18 cellular contexts compared by ENCODE assay signal in genomic region chr5:106601605-106602004, GRCh38.
DNase-seq lines count a peak whose midpoint lies in the region; ATAC-seq, FAIRE-seq and TF ChIP-seq lines count a peak whose summit lies in the region.
"Had no signal": no experiment of that assay in that cellular context is flagged by ENCODE, and none has a peak within 500 bp of the region (broad histone marks: within the 10 kb centered on the region; RNA-seq: fewer than 3 reads in every experiment).

No MANE protein-coding gene starts in this region.

- FAIRE-seq in bronchial epithelial cell (lab: Jason Lieb, UNC) (no peak), D721Med (lab: Jason Lieb, UNC) (no peak)

- H3K27me3 ChIP-seq in GM06990 (replicated peaks; ENCODE audit: control insufficient read depth, insufficient read depth, low read length), result no peaks in the 10 kb centered on the region
- H3K27me3 ChIP-seq in bronchial epithelial cell (ENCODE audit: control insufficient read depth, insufficient read depth, low read length), result no peaks in the 10 kb centered on the region
- H3K27me3 ChIP-seq: ascending aorta, gastrocnemius medialis had no signal

- ATAC-seq in GM19324 (IDR thresholded peaks at IDR 0.05; ENCODE audit: low FRiP score, unreplicated experiment), result peak; percentile 83
- ATAC-seq in HG03432 (IDR thresholded peaks at IDR 0.05; ENCODE audit: unreplicated experiment), result peak; percentile 93
- ATAC-seq: gastrocnemius medialis; right cardiac atrium; stimulated activated naive CD8-positive, alpha-beta T cell treated with anti-CD3 and anti-CD28 coated beads, Interleukin-15, amount 100 ng/mL, for 72 hours had no signal

- H3K36me3 ChIP-seq in GM06990 (ENCODE audit: control insufficient read depth, insufficient read depth, low read length), result no peaks in the 10 kb centered on the region
- H3K36me3 ChIP-seq in bronchial epithelial cell (ENCODE audit: control insufficient read depth, insufficient read depth, low read length), result no peaks in the 10 kb centered on the region
- H3K36me3 ChIP-seq: ascending aorta, gastrocnemius medialis had no signal

- peak; percentile 33 for DNase-seq in GM06990 (ENCODE audit: extremely low read depth, insufficient read length)
- DNase-seq in bronchial epithelial cell (ENCODE audit: low read depth), result peak; percentile 56
- no peak for DNase-seq in NCI-H526 (lab: John Stamatoyannopoulos, UW)
- no peak for DNase-seq in D721Med (ENCODE audit: insufficient read length, low spot score)
- no peak for DNase-seq in NCI-H524 treated with DMSO at 0.1 percent for 48 hours (lab: John Stamatoyannopoulos, UW)
- DNase-seq in SHP77 treated with DMSO at 0.1 percent for 48 hours (lab: John Stamatoyannopoulos, UW), result no peak
- DNase-seq: activated CD4-positive, alpha-beta T cell treated with anti-CD3 and anti-CD28 coated beads, Interleukin-2, amount 50 U/mL, for 1 hour; Calu3; gastrocnemius medialis; HFFc6; naive B cell; NCI-H2171; stimulated activated naive CD8-positive, alpha-beta T cell treated with anti-CD3 and anti-CD28 coated beads, Interleukin-15, amount 100 ng/mL, for 72 hours; T-helper 2 cell had no signal

- TF ChIP-seq CTCF in GM06990 (IDR thresholded peaks at IDR 0.05; ENCODE audit: insufficient read depth, low read length, poor library complexity, severe bottlenecking) (no peak), bronchial epithelial cell (IDR thresholded peaks at IDR 0.05; ENCODE audit: insufficient read depth, low read length, severe bottlenecking) (no peak), D721Med (IDR thresholded peaks at IDR 0.05; ENCODE audit: insufficient read depth, missing control alignments) (no peak)

- H3K4me3 ChIP-seq in GM06990 (replicated peaks; ENCODE audit: low read depth, low read length) (no peak overlapping the region), bronchial epithelial cell (ENCODE audit: low read depth, low read length) (no peak overlapping the region)
- H3K4me3 ChIP-seq: ascending aorta, gastrocnemius medialis had no signal

Comparison
In these comparisons a context has a peak if more than half of its experiments do, and no peak if none do; other contexts are left out.
1. DNase-seq: peak in GM06990 (single experiment) and bronchial epithelial cell (single experiment); none in NCI-H526 (0 of 2), D721Med (single experiment), NCI-H524 treated with DMSO at 0.1 percent for 48 hours (single experiment) and SHP77 treated with DMSO at 0.1 percent for 48 hours (single experiment).